ENCODE assay signal across 1 cellular context in the genomic region with DNA sequence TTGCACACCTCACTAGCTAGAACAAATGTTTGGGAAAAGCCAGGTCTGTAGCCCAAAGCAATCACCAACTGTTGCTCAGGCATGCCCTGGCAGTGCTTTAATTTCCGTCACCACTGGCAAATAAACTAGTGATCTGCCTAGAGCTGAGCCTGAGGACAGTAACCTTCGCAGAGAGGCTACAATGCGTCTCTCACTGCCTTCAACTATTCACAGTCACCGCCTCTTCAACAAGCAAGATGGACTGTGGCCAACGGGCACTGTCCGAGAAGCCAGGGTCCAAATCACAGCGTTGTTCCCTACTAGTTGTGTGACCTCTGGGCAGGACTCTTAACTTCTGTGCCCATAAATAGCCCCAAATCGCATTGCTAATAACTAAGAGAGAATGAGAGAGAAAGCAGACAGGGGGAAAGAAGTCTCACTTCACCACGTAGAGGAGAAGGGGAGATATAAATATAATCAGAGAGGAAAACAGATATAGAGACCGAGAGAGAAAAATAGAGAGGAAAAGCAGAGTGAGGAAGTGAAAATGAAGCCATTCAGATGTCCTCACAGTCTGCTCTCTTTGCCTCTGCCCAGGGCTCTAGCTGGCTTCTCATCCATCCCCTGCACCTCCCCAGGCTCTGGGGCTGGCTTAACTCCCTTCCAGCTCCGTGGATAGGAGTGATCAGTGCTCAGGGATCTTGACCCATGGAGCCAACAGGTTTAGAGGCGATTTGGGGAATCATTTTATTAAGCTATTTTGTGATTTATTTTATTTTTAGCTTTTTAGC.
TF ChIP-seq lines count a peak whose summit lies in the region.

No MANE protein-coding gene starts in this region.

TF ChIP-seq in WTC11, 78 proteins besides CTCF, POLR2A, EP300 and RAD21 (continued from another document):
- TF ChIP-seq ZNF423 (CRISPR knock-in tag; IDR thresholded peaks at IDR 0.05) (no peak), HMGA2 (CRISPR knock-in tag; IDR thresholded peaks at IDR 0.05) (no peak), FOXP1 (CRISPR knock-in tag; IDR thresholded peaks at IDR 0.05; ENCODE audit: borderline replicate concordance) (no peak), RORB (CRISPR knock-in tag; IDR thresholded peaks at IDR 0.05) (no peak), NR2C2 (CRISPR knock-in tag; IDR thresholded peaks at IDR 0.05) (no peak), ZNF317 (CRISPR knock-in tag; IDR thresholded peaks at IDR 0.05; ENCODE audit: borderline replicate concordance, low read depth) (no peak), TEAD1 (CRISPR knock-in tag; IDR thresholded peaks at IDR 0.05) (no peak), NR1H2 (CRISPR knock-in tag; IDR thresholded peaks at IDR 0.05) (no peak), ZNF425 (CRISPR knock-in tag; conservative IDR thresholded peaks at IDR 0.05) (no peak), ZNF219 (CRISPR knock-in tag; IDR thresholded peaks at IDR 0.05; ENCODE audit: borderline replicate concordance) (no peak)
